ENCODE assay signal across 1 cellular context in the genomic region with DNA sequence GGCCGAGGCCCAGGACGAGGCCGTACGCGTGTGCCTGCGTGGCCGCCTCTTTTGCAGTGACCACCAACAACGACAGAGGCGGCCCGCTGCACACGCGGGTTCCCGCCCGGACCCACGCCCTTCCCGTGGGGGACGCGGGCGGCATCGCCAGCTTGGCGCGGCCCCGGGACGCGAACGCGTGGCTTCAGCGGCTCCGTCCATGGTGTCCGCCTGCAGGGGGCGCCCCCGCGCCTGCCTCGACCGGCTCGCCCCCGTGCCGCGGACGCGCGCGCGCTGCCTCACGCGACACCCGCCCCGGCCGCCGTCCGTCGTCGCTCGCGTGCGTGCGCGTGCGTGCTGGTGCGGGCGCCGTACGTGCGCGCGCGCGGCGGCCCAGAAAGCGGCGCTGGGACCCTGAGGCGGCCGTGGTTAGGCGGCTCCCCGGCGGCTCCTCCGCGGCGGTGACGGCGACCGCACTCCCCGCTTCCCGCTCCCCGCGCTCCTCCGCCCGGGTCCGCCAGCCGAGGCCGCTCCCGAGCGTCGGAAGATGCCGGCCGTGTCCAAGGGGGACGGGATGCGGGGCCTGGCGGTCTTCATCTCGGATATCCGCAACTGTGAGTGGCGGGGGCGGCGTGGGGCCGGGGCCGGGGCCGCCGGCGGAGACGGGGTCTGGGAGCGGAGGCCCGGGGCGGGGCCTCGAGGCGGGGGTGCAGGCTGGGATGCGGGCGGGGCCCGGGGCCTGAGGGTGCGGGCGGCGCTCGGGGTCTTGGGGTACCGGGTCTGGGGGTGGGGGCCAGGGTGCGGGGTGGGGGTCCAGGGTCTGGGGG.
TF ChIP-seq lines count a peak whose summit lies in the region.

AP2A2 (plus strand) TSS at position 375 of the 806 bp plus-strand sequence; CDS start at position 527, 152 bp downstream.

TF ChIP-seq in K562, 482 proteins besides CTCF, POLR2A, EP300 and RAD21 (continued from another document and continues in another):
- TF ChIP-seq ZSCAN32 (CRISPR knock-in tag; IDR thresholded peaks at IDR 0.05): no peak
- no peak for TF ChIP-seq BDP1 (IDR thresholded peaks at IDR 0.05; ENCODE audit: insufficient read depth, insufficient read length)
- no peak for TF ChIP-seq MTF1 (CRISPR knock-in tag; IDR thresholded peaks at IDR 0.05; ENCODE audit: borderline replicate concordance)
- TF ChIP-seq TCF3 (CRISPR knock-in tag; IDR thresholded peaks at IDR 0.05): no peak
- no peak for TF ChIP-seq ZFP1 (CRISPR knock-in tag; IDR thresholded peaks at IDR 0.05)
- TF ChIP-seq SETDB1 (IDR thresholded peaks at IDR 0.05; ENCODE audit: low read length): no peak
- TF ChIP-seq ZNF717 (CRISPR knock-in tag; IDR thresholded peaks at IDR 0.05): no peak
- peak; percentile 90 for TF ChIP-seq CTCFL (IDR thresholded peaks at IDR 0.05; ENCODE audit: borderline replicate concordance, insufficient read depth, low read depth, low read length, poor library complexity, severe bottlenecking)
- TF ChIP-seq GMEB1 (CRISPR knock-in tag; IDR thresholded peaks at IDR 0.05): peak; percentile 100
- no peak for TF ChIP-seq ZNF77 (CRISPR knock-in tag; IDR thresholded peaks at IDR 0.05)
- peak; percentile 93 for TF ChIP-seq ZBTB33 (CRISPR knock-in tag; IDR thresholded peaks at IDR 0.05)
- TF ChIP-seq FOXA3 (CRISPR knock-in tag; conservative IDR thresholded peaks at IDR 0.05 in 1 of 2, IDR thresholded peaks at IDR 0.05 in 1 of 2): no peak
- no peak for TF ChIP-seq NUFIP1 (IDR thresholded peaks at IDR 0.05; ENCODE audit: partially characterized antibody)
- no peak for TF ChIP-seq BCLAF1 (IDR thresholded peaks at IDR 0.05; ENCODE audit: borderline replicate concordance in 1 of 2, control insufficient read depth in 1 of 2, low read depth in 2 of 2, low read length in 1 of 2)
- TF ChIP-seq CBFA2T2 (conservative IDR thresholded peaks at IDR 0.05): no peak
- TF ChIP-seq, protein P1, sequence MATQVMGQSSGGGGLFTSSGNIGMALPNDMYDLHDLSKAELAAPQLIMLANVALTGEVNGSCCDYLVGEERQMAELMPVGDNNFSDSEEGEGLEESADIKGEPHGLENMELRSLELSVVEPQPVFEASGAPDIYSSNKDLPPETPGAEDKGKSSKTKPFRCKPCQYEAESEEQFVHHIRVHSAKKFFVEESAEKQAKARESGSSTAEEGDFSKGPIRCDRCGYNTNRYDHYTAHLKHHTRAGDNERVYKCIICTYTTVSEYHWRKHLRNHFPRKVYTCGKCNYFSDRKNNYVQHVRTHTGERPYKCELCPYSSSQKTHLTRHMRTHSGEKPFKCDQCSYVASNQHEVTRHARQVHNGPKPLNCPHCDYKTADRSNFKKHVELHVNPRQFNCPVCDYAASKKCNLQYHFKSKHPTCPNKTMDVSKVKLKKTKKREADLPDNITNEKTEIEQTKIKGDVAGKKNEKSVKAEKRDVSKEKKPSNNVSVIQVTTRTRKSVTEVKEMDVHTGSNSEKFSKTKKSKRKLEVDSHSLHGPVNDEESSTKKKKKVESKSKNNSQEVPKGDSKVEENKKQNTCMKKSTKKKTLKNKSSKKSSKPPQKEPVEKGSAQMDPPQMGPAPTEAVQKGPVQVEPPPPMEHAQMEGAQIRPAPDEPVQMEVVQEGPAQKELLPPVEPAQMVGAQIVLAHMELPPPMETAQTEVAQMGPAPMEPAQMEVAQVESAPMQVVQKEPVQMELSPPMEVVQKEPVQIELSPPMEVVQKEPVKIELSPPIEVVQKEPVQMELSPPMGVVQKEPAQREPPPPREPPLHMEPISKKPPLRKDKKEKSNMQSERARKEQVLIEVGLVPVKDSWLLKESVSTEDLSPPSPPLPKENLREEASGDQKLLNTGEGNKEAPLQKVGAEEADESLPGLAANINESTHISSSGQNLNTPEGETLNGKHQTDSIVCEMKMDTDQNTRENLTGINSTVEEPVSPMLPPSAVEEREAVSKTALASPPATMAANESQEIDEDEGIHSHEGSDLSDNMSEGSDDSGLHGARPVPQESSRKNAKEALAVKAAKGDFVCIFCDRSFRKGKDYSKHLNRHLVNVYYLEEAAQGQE (CRISPR knock-in tag; IDR thresholded peaks at IDR 0.05; ENCODE audit: low read depth): peak; percentile 74; the same call in 1 of the 2 replicates
- TF ChIP-seq ZNF76 (CRISPR knock-in tag; IDR thresholded peaks at IDR 0.05; ENCODE audit: borderline replicate concordance): no peak
- TF ChIP-seq CEBPB (tag; IDR thresholded peaks at IDR 0.05): no peak
- TF ChIP-seq MCM7 (IDR thresholded peaks at IDR 0.05): no peak
- TF ChIP-seq DMBX1 (CRISPR knock-in tag; IDR thresholded peaks at IDR 0.05; ENCODE audit: borderline replicate concordance): peak; percentile 96
- TF ChIP-seq, protein P2, sequence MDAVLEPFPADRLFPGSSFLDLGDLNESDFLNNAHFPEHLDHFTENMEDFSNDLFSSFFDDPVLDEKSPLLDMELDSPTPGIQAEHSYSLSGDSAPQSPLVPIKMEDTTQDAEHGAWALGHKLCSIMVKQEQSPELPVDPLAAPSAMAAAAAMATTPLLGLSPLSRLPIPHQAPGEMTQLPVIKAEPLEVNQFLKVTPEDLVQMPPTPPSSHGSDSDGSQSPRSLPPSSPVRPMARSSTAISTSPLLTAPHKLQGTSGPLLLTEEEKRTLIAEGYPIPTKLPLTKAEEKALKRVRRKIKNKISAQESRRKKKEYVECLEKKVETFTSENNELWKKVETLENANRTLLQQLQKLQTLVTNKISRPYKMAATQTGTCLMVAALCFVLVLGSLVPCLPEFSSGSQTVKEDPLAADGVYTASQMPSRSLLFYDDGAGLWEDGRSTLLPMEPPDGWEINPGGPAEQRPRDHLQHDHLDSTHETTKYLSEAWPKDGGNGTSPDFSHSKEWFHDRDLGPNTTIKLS (IDR thresholded peaks at IDR 0.05; ENCODE audit: borderline replicate concordance, low read depth): peak; percentile 67; the same call in 1 of the 2 replicates
- peak; percentile 8 to 85; a peak in 1 of 4 replicates for TF ChIP-seq MAZ (CRISPR knock-in tag; conservative IDR thresholded peaks at IDR 0.05 in 1 of 2, IDR thresholded peaks at IDR 0.05 in 1 of 2)
- peak; percentile 89 for TF ChIP-seq ZNF583 (CRISPR knock-in tag; IDR thresholded peaks at IDR 0.05)
- peak; percentile 78 for TF ChIP-seq CCNT2 (IDR thresholded peaks at IDR 0.05; ENCODE audit: borderline replicate concordance, extremely low read depth, insufficient read length, low read depth, low read length)
- peak; percentile 98 for TF ChIP-seq ERF (CRISPR knock-in tag; IDR thresholded peaks at IDR 0.05)
- TF ChIP-seq RUNX1 (IDR thresholded peaks at IDR 0.05; ENCODE audit: low read depth): no peak
- TF ChIP-seq GTF2B (IDR thresholded peaks at IDR 0.05; ENCODE audit: extremely low read depth, insufficient read length): no peak
- no peak for TF ChIP-seq ETV1 (tag; conservative IDR thresholded peaks at IDR 0.05; ENCODE audit: low read depth)
- TF ChIP-seq ZNF449 (CRISPR knock-in tag; IDR thresholded peaks at IDR 0.05): 0 out of 2 replicates have a peak, but pooled peaks have one; percentile 66
- no peak for TF ChIP-seq ZNF586 (CRISPR knock-in tag; conservative IDR thresholded peaks at IDR 0.05)
- TF ChIP-seq MAFG (tag; conservative IDR thresholded peaks at IDR 0.05): no peak
- TF ChIP-seq ZBTB1 (CRISPR knock-in tag; IDR thresholded peaks at IDR 0.05; ENCODE audit: borderline replicate concordance, low read depth): peak; percentile 92
- TF ChIP-seq, protein P3, sequence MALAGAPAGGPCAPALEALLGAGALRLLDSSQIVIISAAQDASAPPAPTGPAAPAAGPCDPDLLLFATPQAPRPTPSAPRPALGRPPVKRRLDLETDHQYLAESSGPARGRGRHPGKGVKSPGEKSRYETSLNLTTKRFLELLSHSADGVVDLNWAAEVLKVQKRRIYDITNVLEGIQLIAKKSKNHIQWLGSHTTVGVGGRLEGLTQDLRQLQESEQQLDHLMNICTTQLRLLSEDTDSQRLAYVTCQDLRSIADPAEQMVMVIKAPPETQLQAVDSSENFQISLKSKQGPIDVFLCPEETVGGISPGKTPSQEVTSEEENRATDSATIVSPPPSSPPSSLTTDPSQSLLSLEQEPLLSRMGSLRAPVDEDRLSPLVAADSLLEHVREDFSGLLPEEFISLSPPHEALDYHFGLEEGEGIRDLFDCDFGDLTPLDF (CRISPR knock-in tag; IDR thresholded peaks at IDR 0.05): no peak
- TF ChIP-seq STAT5B (CRISPR knock-in tag; IDR thresholded peaks at IDR 0.05): no peak
- TF ChIP-seq, protein P4, sequence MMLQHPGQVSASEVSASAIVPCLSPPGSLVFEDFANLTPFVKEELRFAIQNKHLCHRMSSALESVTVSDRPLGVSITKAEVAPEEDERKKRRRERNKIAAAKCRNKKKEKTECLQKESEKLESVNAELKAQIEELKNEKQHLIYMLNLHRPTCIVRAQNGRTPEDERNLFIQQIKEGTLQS (IDR thresholded peaks at IDR 0.05): no peak
- TF ChIP-seq, protein P4 (CRISPR knock-in tag; conservative IDR thresholded peaks at IDR 0.05): no peak
- TF ChIP-seq RHOXF2B (CRISPR knock-in tag; conservative IDR thresholded peaks at IDR 0.05): no peak
- peak; percentile 44 for TF ChIP-seq TBP (optimal IDR thresholded peaks at IDR 0.05; ENCODE audit: low read depth, low read length)
- TF ChIP-seq RBM15 (IDR thresholded peaks at IDR 0.05; ENCODE audit: insufficient read depth, low read length): no peak
